1 cellular context compared by ENCODE assay signal in the genomic region with DNA sequence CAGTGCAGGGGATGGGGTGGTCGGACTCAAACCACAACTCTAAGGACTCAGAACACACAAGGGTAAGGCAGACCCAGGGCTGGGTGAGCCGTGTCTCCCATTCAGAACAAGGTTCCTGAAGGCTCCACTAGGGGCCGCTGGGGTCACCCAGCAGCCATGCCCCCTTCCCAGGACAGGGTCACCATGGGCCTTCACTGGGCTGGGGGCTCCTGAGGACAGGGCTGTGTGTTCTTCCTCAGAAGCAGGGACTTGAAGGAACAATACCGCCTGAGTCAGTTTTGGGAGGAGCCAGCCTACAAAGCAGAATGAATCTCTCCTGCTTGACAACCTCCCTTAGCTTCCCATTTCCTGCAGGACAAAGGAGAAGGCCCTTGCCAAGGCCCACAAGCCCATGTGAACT.
TF ChIP-seq lines count a peak whose summit lies in the region.

No MANE protein-coding gene starts in this region.

TF ChIP-seq in IMR-90, 13 proteins besides CTCF, POLR2A, EP300 and RAD21 (continued from another document):
- TF ChIP-seq MXI1 (IDR thresholded peaks at IDR 0.05; ENCODE audit: borderline replicate concordance, low read depth, low read length) (no peak), RFX5 (IDR thresholded peaks at IDR 0.05; ENCODE audit: low read depth, low read length) (no peak), MAZ (IDR thresholded peaks at IDR 0.05; ENCODE audit: borderline replicate concordance, low read depth, low read length) (no peak), MAFK (IDR thresholded peaks at IDR 0.05; ENCODE audit: low read depth, low read length) (no peak), CEBPB (IDR thresholded peaks at IDR 0.05; ENCODE audit: low read depth, low read length) (no peak), CHD1 (IDR thresholded peaks at IDR 0.05; ENCODE audit: low read depth, low read length) (no peak), RCOR1 (IDR thresholded peaks at IDR 0.05; ENCODE audit: insufficient replicate concordance, low read length) (no peak), BHLHE40 (IDR thresholded peaks at IDR 0.05; ENCODE audit: low read depth, low read length) (no peak), USF2 (IDR thresholded peaks at IDR 0.05; ENCODE audit: low read depth, low read length) (no peak)
- TF ChIP-seq, protein P1, sequence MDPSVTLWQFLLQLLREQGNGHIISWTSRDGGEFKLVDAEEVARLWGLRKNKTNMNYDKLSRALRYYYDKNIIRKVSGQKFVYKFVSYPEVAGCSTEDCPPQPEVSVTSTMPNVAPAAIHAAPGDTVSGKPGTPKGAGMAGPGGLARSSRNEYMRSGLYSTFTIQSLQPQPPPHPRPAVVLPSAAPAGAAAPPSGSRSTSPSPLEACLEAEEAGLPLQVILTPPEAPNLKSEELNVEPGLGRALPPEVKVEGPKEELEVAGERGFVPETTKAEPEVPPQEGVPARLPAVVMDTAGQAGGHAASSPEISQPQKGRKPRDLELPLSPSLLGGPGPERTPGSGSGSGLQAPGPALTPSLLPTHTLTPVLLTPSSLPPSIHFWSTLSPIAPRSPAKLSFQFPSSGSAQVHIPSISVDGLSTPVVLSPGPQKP (IDR thresholded peaks at IDR 0.05; ENCODE audit: borderline replicate concordance, low read depth, low read length), result no peak
